26 cellular contexts compared by ENCODE assay signal in genomic region chr6:43613721-43614395, GRCh38. TPM values are rescaled to one million over a fixed set of nuclear protein-coding genes. Genes with fewer than 3 reads are reported as not detected.
DNase-seq lines count a peak whose midpoint lies in the region; ATAC-seq and TF ChIP-seq lines count a peak whose summit lies in the region.
"Had no signal": no experiment of that assay in that cellular context is flagged by ENCODE, and none has a peak within 500 bp of the region (broad histone marks: within the 10 kb centered on the region; RNA-seq: fewer than 3 reads in every experiment).

No MANE protein-coding gene starts in this region.

- no peaks in the 10 kb centered on the region for H3K27me3 Mint-ChIP-seq in stimulated activated naive CD8-positive, alpha-beta T cell treated with anti-CD3 and anti-CD28 coated beads, Interleukin-15, Interleukin-2, amounts not matched to agents 100 ng/mL and 50 ng/mL, for 24 hours
- no peaks in the 10 kb centered on the region for H3K27me3 Mint-ChIP-seq in glutamatergic neuron (ENCODE audit: unreplicated experiment)

- peak overlapping the region; percentile 30 for H3K27ac ChIP-seq in angular gyrus (ENCODE audit: low read depth, low read length)
- H3K27ac ChIP-seq: gastroesophageal sphincter, uterus had no signal

- ATAC-seq in stimulated activated naive CD8-positive, alpha-beta T cell treated with anti-CD3 and anti-CD28 coated beads, Interleukin-15, Interleukin-2, amounts not matched to agents 100 U/mL and 50 U/mL, for 24 hours, result no peak
- ATAC-seq in GM21717 (IDR thresholded peaks at IDR 0.05; ENCODE audit: unreplicated experiment), result no peak
- ATAC-seq: activated T-cell treated with anti-CD3 and anti-CD28 coated beads, Interleukin-2, amount 50 U/mL, for 4 hours; gastroesophageal sphincter; Right ventricle myocardium inferior; SK-N-SH treated with all-trans-retinoic acid at 6 μM for 48 hours; stimulated activated effector memory CD8-positive, alpha-beta T cell treated with anti-CD3 and anti-CD28 coated beads, Interleukin-12 subunit alpha, Interleukin-12 subunit beta, amount 100 ng/mL, for 72 hours had no signal

- H3K4me3 Mint-ChIP-seq in stimulated activated naive CD8-positive, alpha-beta T cell treated with anti-CD3 and anti-CD28 coated beads, Interleukin-15, Interleukin-2, amounts not matched to agents 100 ng/mL and 50 ng/mL, for 24 hours, result no peak overlapping the region
- peak overlapping the region; percentile 2 for H3K4me3 Mint-ChIP-seq in glutamatergic neuron (ENCODE audit: unreplicated experiment)
- H3K4me3 Mint-ChIP-seq: activated T-cell treated with anti-CD3 and anti-CD28 coated beads, Interleukin-2, amount 50 U/mL, for 4 hours; nephron; stimulated activated effector memory CD8-positive, alpha-beta T cell treated with anti-CD3 and anti-CD28 coated beads, Interleukin-12 subunit alpha, Interleukin-12 subunit beta, amount 100 ng/mL, for 72 hours had no signal

- TF ChIP-seq CTCF in glutamatergic neuron (IDR thresholded peaks at IDR 0.05; ENCODE audit: partially characterized antibody, unreplicated experiment), result no peak

- H3K36me3 Mint-ChIP-seq in stimulated activated naive CD8-positive, alpha-beta T cell treated with anti-CD3 and anti-CD28 coated beads, Interleukin-15, Interleukin-2, amounts not matched to agents 100 ng/mL and 50 ng/mL, for 24 hours (ENCODE audit: low read depth), result peaks cover 27% of the 10 kb centered on the region
- no peaks in the 10 kb centered on the region for H3K36me3 Mint-ChIP-seq in glutamatergic neuron (ENCODE audit: unreplicated experiment)

- no peak for DNase-seq in stimulated activated naive CD8-positive, alpha-beta T cell treated with anti-CD3 and anti-CD28 coated beads, Interleukin-15, Interleukin-2, amounts not matched to agents 100 U/mL and 50 U/mL, for 24 hours
- DNase-seq in glutamatergic neuron (no peak), DMS153 treated with DMSO at 0.1 percent for 48 hours (lab: John Stamatoyannopoulos, UW; ENCODE audit: unreplicated experiment) (no peak), NCI-H146 treated with DMSO at 0.1 percent for 48 hours (lab: John Stamatoyannopoulos, UW; ENCODE audit: unreplicated experiment) (no peak), amygdala (lab: John Stamatoyannopoulos, UW) (no peak)
- DNase-seq: ACHN; activated CD4-positive, alpha-beta T cell treated with anti-CD3 and anti-CD28 coated beads for 1 hour; activated T-cell treated with anti-CD3 and anti-CD28 coated beads, Interleukin-2, amount 50 U/mL, for 4 hours; hippocampal formation; KG1; NCI-H2081; NCI-H2227 treated with DMSO at 0.1 percent for 48 hours; NCI-H526; stimulated activated CD4-positive, alpha-beta T cell treated with anti-CD3 and anti-CD28 coated beads, Interleukin-15, amount 100 ng/mL, for 24 hours; stimulated activated CD4-positive, alpha-beta T cell treated with anti-CD3 and anti-CD28 coated beads, Interleukin-4, amount 100 ng/mL, for 4 hours; T-helper 2 cell; uterus had no signal

- no peaks in the 10 kb centered on the region for H3K9me3 Mint-ChIP-seq in stimulated activated naive CD8-positive, alpha-beta T cell treated with anti-CD3 and anti-CD28 coated beads, Interleukin-15, Interleukin-2, amounts not matched to agents 100 ng/mL and 50 ng/mL, for 24 hours
- no peaks in the 10 kb centered on the region for H3K9me3 Mint-ChIP-seq in glutamatergic neuron (ENCODE audit: unreplicated experiment)
- H3K9me3 Mint-ChIP-seq: activated T-cell treated with anti-CD3 and anti-CD28 coated beads, Interleukin-2, amount 50 U/mL, for 4 hours; nephron; stimulated activated effector memory CD8-positive, alpha-beta T cell treated with anti-CD3 and anti-CD28 coated beads, Interleukin-12 subunit alpha, Interleukin-12 subunit beta, amount 100 ng/mL, for 72 hours had no signal

- H3K4me1 Mint-ChIP-seq in stimulated activated naive CD8-positive, alpha-beta T cell treated with anti-CD3 and anti-CD28 coated beads, Interleukin-15, Interleukin-2, amounts not matched to agents 100 ng/mL and 50 ng/mL, for 24 hours (ENCODE audit: low read depth), result no peaks in the 10 kb centered on the region
- H3K4me1 Mint-ChIP-seq in glutamatergic neuron (ENCODE audit: low read depth, unreplicated experiment), result peaks cover 11% of the 10 kb centered on the region
- H3K4me1 Mint-ChIP-seq: nephron; stimulated activated effector memory CD8-positive, alpha-beta T cell treated with anti-CD3 and anti-CD28 coated beads, Interleukin-12 subunit alpha, Interleukin-12 subunit beta, amount 100 ng/mL, for 72 hours had no signal

- H3K27ac Mint-ChIP-seq in stimulated activated naive CD8-positive, alpha-beta T cell treated with anti-CD3 and anti-CD28 coated beads, Interleukin-15, Interleukin-2, amounts not matched to agents 100 ng/mL and 50 ng/mL, for 24 hours, result peak overlapping the region; percentile 27
- no peak overlapping the region for H3K27ac Mint-ChIP-seq in glutamatergic neuron (ENCODE audit: unreplicated experiment)
- H3K27ac Mint-ChIP-seq: nephron; stimulated activated effector memory CD8-positive, alpha-beta T cell treated with anti-CD3 and anti-CD28 coated beads, Interleukin-12 subunit alpha, Interleukin-12 subunit beta, amount 100 ng/mL, for 72 hours had no signal

RNA-seq across cellular contexts. Expression of gene GTPBP2, which starts 15.2 kb away (rescaled TPM):
- 114 TPM for total RNA-seq in glutamatergic neuron (ENCODE audit: unreplicated experiment)

RNA-seq across cellular contexts. Expression of gene MAD2L1BP, which starts 21.8 kb away (rescaled TPM):
- total RNA-seq in glutamatergic neuron (ENCODE audit: unreplicated experiment), result 38.8 TPM

RNA-seq across cellular contexts. Expression of gene RSPH9, which starts 31.0 kb away (rescaled TPM):
- total RNA-seq in glutamatergic neuron (ENCODE audit: unreplicated experiment), result 0.22 TPM
- total RNA-seq: activated CD8-positive, alpha-beta memory T cell treated with anti-CD3 and anti-CD28 coated beads for 36 hours; activated T-cell treated with anti-CD3 and anti-CD28 coated beads, Interleukin-2, amount 50 U/mL, for 4 hours had no signal

RNA-seq across cellular contexts. Expression of gene POLH, which starts 37.9 kb away (rescaled TPM):
- total RNA-seq in glutamatergic neuron (ENCODE audit: unreplicated experiment), result 20.2 TPM

RNA-seq across cellular contexts. Expression of gene XPO5, which starts 38.0 kb away (rescaled TPM):
- total RNA-seq in glutamatergic neuron (ENCODE audit: unreplicated experiment), result 52.7 TPM
